In genomic region chr22:36360871-36361383, GRCh38 we compare ENCODE assay signal across 10 cellular contexts. TPM values are rescaled to one million over a fixed set of nuclear protein-coding genes. Genes with fewer than 3 reads are reported as not detected.
DNase-seq lines count a peak whose midpoint lies in the region; ATAC-seq, FAIRE-seq and TF ChIP-seq lines count a peak whose summit lies in the region.
"Had no signal": no experiment of that assay in that cellular context is flagged by ENCODE, and none has a peak within 500 bp of the region (broad histone marks: within the 10 kb centered on the region; RNA-seq: fewer than 3 reads in every experiment).

No MANE protein-coding gene starts in this region.

- H3K27me3 Mint-ChIP-seq in natural killer cell treated with Interleukin-12 subunit alpha and Interleukin-12 subunit beta and Interleukin-15 and Interleukin-18, amount 100 ng/mL, for 72 hours: no peaks in the 10 kb centered on the region

- no peaks in the 10 kb centered on the region for H3K9me3 ChIP-seq in AG04450 (ENCODE audit: control insufficient read depth, insufficient read depth, low read length)
- H3K9me3 ChIP-seq in Karpas-422 (ENCODE audit: low read length): no peaks in the 10 kb centered on the region

- H3K27me3 ChIP-seq in AG04450 (ENCODE audit: control insufficient read depth, insufficient read depth, low read length) (no peaks in the 10 kb centered on the region), Karpas-422 (ENCODE audit: low read length) (no peaks in the 10 kb centered on the region)

- H2AFZ ChIP-seq in Karpas-422 (ENCODE audit: low read length): no peak overlapping the region

- no peak for FAIRE-seq in GM19239 (lab: Jason Lieb, UNC)

- peaks cover 81 to 84% of the 10 kb centered on the region in 2 donors for H3K4me1 Mint-ChIP-seq in natural killer cell treated with Interleukin-12 subunit alpha and Interleukin-12 subunit beta and Interleukin-15 and Interleukin-18, amount 100 ng/mL, for 72 hours (ENCODE audit: low read depth in 2 of 2)

- H3K27ac ChIP-seq in AG04450 (ENCODE audit: low read depth, low read length) (peak overlapping the region; percentile 65), Karpas-422 (ENCODE audit: low read length) (peak overlapping the region; percentile 27; the same call in 1 of the 2 replicates), coronary artery (peak overlapping the region; percentile 90 to 98)

- TF ChIP-seq CTCF in AG04450 (IDR thresholded peaks at IDR 0.05; ENCODE audit: low read depth, low read length) (no peak), coronary artery (IDR thresholded peaks at IDR 0.05) (no peak)

- POLR2A ChIA-PET in AG04450 (lab: Yijun Ruan, JAX): interaction anchor here (0.7 to 2.2 kb wide), 5 partner anchors 24 to 103 kb away, joined by 3 to 9 read pairs (median 3); partner anchors contain the start of gene MYH9

- no peak for ATAC-seq in natural killer cell treated with Interleukin-12 subunit alpha and Interleukin-12 subunit beta and Interleukin-15 and Interleukin-18, amount 100 ng/mL, for 72 hours
- ATAC-seq in HG03097 (IDR thresholded peaks at IDR 0.05; ENCODE audit: low FRiP score, unreplicated experiment) (no peak), GM19035 (IDR thresholded peaks at IDR 0.05; ENCODE audit: unreplicated experiment) (no peak)

- H3K9me3 Mint-ChIP-seq in natural killer cell treated with Interleukin-12 subunit alpha and Interleukin-12 subunit beta and Interleukin-15 and Interleukin-18, amount 100 ng/mL, for 72 hours: no peaks in the 10 kb centered on the region

- peak overlapping the region; percentile 29 for H3K4me3 ChIP-seq in AG04450 (ENCODE audit: low read depth, low read length)
- H3K4me3 ChIP-seq in Karpas-422 (ENCODE audit: low read length): no peak overlapping the region
- H3K4me3 ChIP-seq in coronary artery: peak overlapping the region; percentile 54

- H3K36me3 Mint-ChIP-seq in natural killer cell treated with Interleukin-12 subunit alpha and Interleukin-12 subunit beta and Interleukin-15 and Interleukin-18, amount 100 ng/mL, for 72 hours: peaks cover 6% of the 10 kb centered on the region

- H3K79me2 ChIP-seq in Karpas-422 (ENCODE audit: low read length): peaks cover 99% of the 10 kb centered on the region

- H3K27ac Mint-ChIP-seq in natural killer cell treated with Interleukin-12 subunit alpha and Interleukin-12 subunit beta and Interleukin-15 and Interleukin-18, amount 100 ng/mL, for 72 hours: peak overlapping the region; percentile 81 to 90

- H4K20me1 ChIP-seq in Karpas-422 (ENCODE audit: insufficient read depth, low read depth, low read length): peaks cover 22% of the 10 kb centered on the region; the same call in 1 of the 2 replicates

- no peaks in the 10 kb centered on the region for H3K36me3 ChIP-seq in Karpas-422 (ENCODE audit: insufficient read depth, low read length)

- H3K4me3 Mint-ChIP-seq in natural killer cell treated with Interleukin-12 subunit alpha and Interleukin-12 subunit beta and Interleukin-15 and Interleukin-18, amount 100 ng/mL, for 72 hours: peak overlapping the region; percentile 56

- peak overlapping the region; percentile 3 for H3K4me2 ChIP-seq in Karpas-422 (ENCODE audit: low read depth, low read length, poor library complexity, severe bottlenecking)

- peak overlapping the region; percentile 24 for H3K9ac ChIP-seq in Karpas-422 (ENCODE audit: low read length)

- DNase-seq in AG04450 (ENCODE audit: low read depth, low spot score) (peak; percentile 57), Karpas-422 (no peak), coronary artery (ENCODE audit: low spot score) (no peak), GM19239 (ENCODE audit: insufficient read length, low spot score) (no peak), NCI-H1092 (lab: John Stamatoyannopoulos, UW) (no peak)
- DNase-seq in natural killer cell treated with Interleukin-12 subunit alpha and Interleukin-12 subunit beta and Interleukin-15 and Interleukin-18, amount 100 ng/mL, for 72 hours (ENCODE audit: low spot score): peak; percentile 58
- DNase-seq: hippocampal formation, NCI-H1436 had no signal

- H3K9me2 ChIP-seq in Karpas-422 (replicated peaks; ENCODE audit: insufficient read depth, low read length): no peaks in the 10 kb centered on the region

- H3K4me1 ChIP-seq in Karpas-422 (ENCODE audit: low read length): peaks cover 75% of the 10 kb centered on the region

- CTCF ChIA-PET in AG04450 (lab: Charles Lee): interaction anchor here (1.3 kb wide), 1 partner anchor 125 kb away, joined by 4 read pairs; no protein-coding TSS in a partner anchor

RNA-seq across cellular contexts. Expression of gene MYH9, which starts 26.8 kb away (rescaled TPM):
- 338 and 432 TPM in 2 replicates for polyA plus RNA-seq in AG04450 (2011; rRNA removed)
- 1,487 and 1,729 TPM in 2 replicates for polyA minus RNA-seq in AG04450 (2011; rRNA and poly(A)+ RNA removed)
- total RNA-seq in Karpas-422 (2014; rRNA removed; shearing (Covaris generic); ENCODE audit: low replicate concordance): 57.5 and 95.1 TPM in 2 replicates
- 100 to 1,000 TPM; 623 to 642 TPM for total RNA-seq in natural killer cell treated with Interleukin-12 subunit alpha and Interleukin-12 subunit beta and Interleukin-15 and Interleukin-18, amount 100 ng/mL, for 72 hours

Comparison
In these comparisons a context has a peak if more than half of its experiments do, and no peak if none do; other contexts are left out.
1. DNase-seq: peak in AG04450 (single experiment) and natural killer cell treated with Interleukin-12 subunit alpha and Interleukin-12 subunit beta and Interleukin-15 and Interleukin-18, amount 100 ng/mL, for 72 hours (single experiment); none in Karpas-422 (single experiment), coronary artery (single experiment), GM19239 (single experiment) and NCI-H1092 (single experiment).
2. H3K27ac ChIP-seq: peak in every context shown above with its lines; median percentile 94 in coronary artery; 65 in AG04450; 27 in Karpas-422.